8 cellular contexts compared by ENCODE assay signal in the genomic region with DNA sequence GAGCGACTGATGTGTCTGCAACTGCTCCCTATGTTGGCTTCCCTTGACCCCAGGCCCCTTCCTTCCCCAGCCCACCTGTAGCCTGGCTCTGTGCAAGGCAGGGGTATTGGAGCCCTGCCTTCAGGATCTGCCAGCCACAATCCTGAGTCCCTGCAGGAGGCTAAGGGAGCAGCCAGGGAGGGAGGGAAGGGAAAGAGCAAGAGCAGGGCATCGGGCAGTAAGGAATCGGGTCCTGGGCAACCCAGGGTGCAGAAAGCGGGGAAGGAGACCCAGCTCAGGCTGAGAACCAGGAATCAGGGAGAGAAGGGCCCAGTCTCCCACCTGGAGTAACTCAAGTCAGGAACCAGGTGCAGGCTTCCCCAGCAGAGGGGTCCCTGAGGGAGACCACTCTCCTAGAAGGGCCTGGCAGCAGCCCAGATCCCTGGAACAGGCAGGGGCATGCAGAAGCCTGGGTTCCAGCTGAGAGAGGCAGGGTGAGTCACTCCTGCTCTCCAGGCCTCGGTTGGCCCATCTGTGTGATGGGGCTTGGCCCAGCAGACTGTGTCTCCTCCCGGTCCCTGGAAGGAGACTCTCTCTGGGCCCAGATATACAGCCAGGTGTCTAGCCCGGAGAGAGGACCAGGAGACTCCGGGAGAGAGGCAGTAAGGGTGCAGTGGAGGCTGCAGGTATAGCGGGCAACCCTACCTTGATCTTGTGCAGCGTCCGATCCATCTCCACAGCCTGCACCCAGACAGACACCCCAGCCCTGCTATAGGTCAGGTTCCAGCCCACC. TPM values are rescaled to one million over a fixed set of nuclear protein-coding genes. Genes with fewer than 3 reads are reported as not detected.
DNase-seq lines count a peak whose midpoint lies in the region; ATAC-seq and TF ChIP-seq lines count a peak whose summit lies in the region.

No MANE protein-coding gene starts in this region.

- H2AFZ ChIP-seq in mammary epithelial cell (ENCODE audit: low read depth, low read length), result peak overlapping the region; percentile 84

- no peak overlapping the region for H3K9ac ChIP-seq in mammary epithelial cell (ENCODE audit: insufficient read depth, low read length)

- dilution Hi-C loops in mammary epithelial cell (cut with HindIII; ENCODE audit: low sequenced_read_pairs), result no loop called here

- H4K20me1 ChIP-seq in mammary epithelial cell (ENCODE audit: insufficient read depth, low read length), result no peaks in the 10 kb centered on the region

- H3K27me3 ChIP-seq in right atrium auricular region (no peaks in the 10 kb centered on the region), mammary epithelial cell (ENCODE audit: insufficient read depth, low read length) (no peaks in the 10 kb centered on the region), mononuclear cell (ENCODE audit: insufficient read depth, low read length) (peaks cover 7% of the 10 kb centered on the region)

- WGBS in mammary epithelial cell (ENCODE audit: low coverage, missing lambda C conversion rate), result 68% methylated on average over 6 of the region's 11 CpGs

- peak overlapping the region; percentile 85 for H3K4me2 ChIP-seq in mammary epithelial cell (ENCODE audit: insufficient read depth, low read depth, low read length)

- H3K4me3 ChIP-seq in right atrium auricular region, result peak overlapping the region; percentile 61 to 79
- H3K4me3 ChIP-seq in mammary epithelial cell (replicated peaks in 1 of 3; ENCODE audit: insufficient read depth in 1 of 3, low read depth in 2 of 3, low read length in 3 of 3), result peak overlapping the region; percentile 39 to 66 (median 49)
- peak overlapping the region; percentile 33 for H3K4me3 ChIP-seq in mononuclear cell (ENCODE audit: low read length)

- ATAC-seq in left cardiac atrium (no peak), HG03354 (IDR thresholded peaks at IDR 0.05; ENCODE audit: poor library complexity, severe bottlenecking, unreplicated experiment) (no peak)

- H3K9me3 ChIP-seq in right atrium auricular region (no peaks in the 10 kb centered on the region), mammary epithelial cell (replicated peaks; ENCODE audit: insufficient read depth, low read length) (no peaks in the 10 kb centered on the region), mononuclear cell (ENCODE audit: low read depth, low read length) (no peaks in the 10 kb centered on the region)

- in situ Hi-C loops in mammary epithelial cell (cut with MboI; ENCODE audit: low sequenced_read_pairs in 2 of 2), result no loop called here

- peak overlapping the region; percentile 49 to 70 for H3K27ac ChIP-seq in right atrium auricular region
- no peak overlapping the region for H3K27ac ChIP-seq in mammary epithelial cell (ENCODE audit: insufficient read depth, low read depth, low read length)

- H3K36me3 ChIP-seq in right atrium auricular region, result no peaks in the 10 kb centered on the region
- H3K36me3 ChIP-seq in mammary epithelial cell (ENCODE audit: insufficient read depth, low read length), result no peaks in the 10 kb centered on the region

- DNase-seq in right atrium auricular region (ENCODE audit: low spot score) (no peak), left cardiac atrium (no peak), mammary epithelial cell (peak; percentile 20), glomerular visceral epithelial cell (ENCODE audit: extremely low spot score) (no peak)
- no peak for DNase-seq in stimulated activated CD4-positive, alpha-beta T cell treated with anti-CD3 and anti-CD28 coated beads, Interleukin-15, amount 100 ng/mL, for 24 hours
- no peak for DNase-seq in activated effector memory CD4-positive, alpha-beta T cell treated with anti-CD3 and anti-CD28 coated beads, Interleukin-2, amount 50 U/mL, for 16 hours

- no peak for TF ChIP-seq CTCF in right atrium auricular region (IDR thresholded peaks at IDR 0.05)
- no peak for TF ChIP-seq CTCF in mammary epithelial cell (conservative IDR thresholded peaks at IDR 0.05 in 1 of 2, IDR thresholded peaks at IDR 0.05 in 1 of 2; ENCODE audit: extremely low read depth in 1 of 2, insufficient read depth in 1 of 2, low read depth in 1 of 2, low read length in 2 of 2)

- no peaks in the 10 kb centered on the region for H3K79me2 ChIP-seq in mammary epithelial cell (ENCODE audit: insufficient read depth, low read length)

- intact Hi-C loops in left cardiac atrium (cut with DNase I) (no loop called here), mammary epithelial cell (cut with micrococcal nuclease) (no loop called here)

- CTCF ChIA-PET in mammary epithelial cell (lab: Charles Lee; ENCODE audit: low non-redundant PET), result no interaction called here

- no TSS peak for BruUV-seq in mammary epithelial cell (replicated peaks; lab: Mats Ljungman, UMichigan)

- H3K4me1 ChIP-seq in right atrium auricular region, result peaks cover 0 to 63% of the 10 kb centered on the region in 2 donors
- peaks cover 18% of the 10 kb centered on the region for H3K4me1 ChIP-seq in mammary epithelial cell (ENCODE audit: insufficient read depth, low read length)
- H3K4me1 ChIP-seq in mononuclear cell (ENCODE audit: insufficient read depth, low read length), result peaks cover 37% of the 10 kb centered on the region

RNA-seq across cellular contexts. Expression of gene STARD10, which starts 13.4 kb away (rescaled TPM):
- total RNA-seq in right atrium auricular region (100 to 1,000 TPM in 1 of 2 donors, 10 to 100 TPM in 1; 77.0 to 112 TPM), left cardiac atrium (10 to 100 TPM; 87.4 to 93.9 TPM), mammary epithelial cell (10 to 100 TPM; 32.8 to 63.0 TPM), mononuclear cell (10.2 TPM)
- 73.7 TPM for polyA plus RNA-seq in mammary epithelial cell
- polyA minus RNA-seq in mammary epithelial cell, result 67.3 TPM

RNA-seq across cellular contexts. Expression of gene ARAP1, which starts 28.3 kb away (rescaled TPM):
- total RNA-seq in right atrium auricular region, result 10 to 100 TPM; 74.0 to 83.8 TPM
- total RNA-seq in left cardiac atrium, result 10 to 100 TPM; 60.3 to 66.9 TPM
- 10 to 100 TPM; 56.8 to 78.3 TPM for total RNA-seq in mammary epithelial cell
- polyA plus RNA-seq in mammary epithelial cell, result 51.9 TPM
- polyA minus RNA-seq in mammary epithelial cell, result 274 TPM
- total RNA-seq in mononuclear cell, result 74.3 TPM

RNA-seq across cellular contexts. Expression of gene ATG16L2, which starts 33.7 kb away (rescaled TPM):
- total RNA-seq in right atrium auricular region (10 to 100 TPM in 1 of 2 donors, 1 to 10 TPM in 1; 9.0 to 10.0 TPM), left cardiac atrium (10 to 100 TPM; 11.9 to 16.3 TPM), mammary epithelial cell (10 to 100 TPM in 1 of 2 donors, 1 to 10 TPM in 1; 3.3 to 23.0 TPM), mononuclear cell (34.4 TPM)
- polyA plus RNA-seq in mammary epithelial cell, result 10.9 TPM
- polyA minus RNA-seq in mammary epithelial cell, result 2.4 TPM
